1 cellular context compared by ENCODE assay signal in genomic region chr6:153028261-153028660, GRCh38.
TF ChIP-seq lines count a peak whose summit lies in the region.

No MANE protein-coding gene starts in this region.

TF ChIP-seq in IMR-90, 13 proteins besides CTCF, POLR2A, EP300 and RAD21 (continued from another document):
- TF ChIP-seq ELK1 (IDR thresholded peaks at IDR 0.05; ENCODE audit: borderline replicate concordance, low read depth, low read length) (no peak), SMC3 (IDR thresholded peaks at IDR 0.05; ENCODE audit: low read depth, low read length) (no peak)
- TF ChIP-seq, protein P1, sequence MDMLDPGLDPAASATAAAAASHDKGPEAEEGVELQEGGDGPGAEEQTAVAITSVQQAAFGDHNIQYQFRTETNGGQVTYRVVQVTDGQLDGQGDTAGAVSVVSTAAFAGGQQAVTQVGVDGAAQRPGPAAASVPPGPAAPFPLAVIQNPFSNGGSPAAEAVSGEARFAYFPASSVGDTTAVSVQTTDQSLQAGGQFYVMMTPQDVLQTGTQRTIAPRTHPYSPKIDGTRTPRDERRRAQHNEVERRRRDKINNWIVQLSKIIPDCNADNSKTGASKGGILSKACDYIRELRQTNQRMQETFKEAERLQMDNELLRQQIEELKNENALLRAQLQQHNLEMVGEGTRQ (IDR thresholded peaks at IDR 0.05; ENCODE audit: low read depth, low read length): no peak
